10 cellular contexts compared by ENCODE assay signal in the genomic region with DNA sequence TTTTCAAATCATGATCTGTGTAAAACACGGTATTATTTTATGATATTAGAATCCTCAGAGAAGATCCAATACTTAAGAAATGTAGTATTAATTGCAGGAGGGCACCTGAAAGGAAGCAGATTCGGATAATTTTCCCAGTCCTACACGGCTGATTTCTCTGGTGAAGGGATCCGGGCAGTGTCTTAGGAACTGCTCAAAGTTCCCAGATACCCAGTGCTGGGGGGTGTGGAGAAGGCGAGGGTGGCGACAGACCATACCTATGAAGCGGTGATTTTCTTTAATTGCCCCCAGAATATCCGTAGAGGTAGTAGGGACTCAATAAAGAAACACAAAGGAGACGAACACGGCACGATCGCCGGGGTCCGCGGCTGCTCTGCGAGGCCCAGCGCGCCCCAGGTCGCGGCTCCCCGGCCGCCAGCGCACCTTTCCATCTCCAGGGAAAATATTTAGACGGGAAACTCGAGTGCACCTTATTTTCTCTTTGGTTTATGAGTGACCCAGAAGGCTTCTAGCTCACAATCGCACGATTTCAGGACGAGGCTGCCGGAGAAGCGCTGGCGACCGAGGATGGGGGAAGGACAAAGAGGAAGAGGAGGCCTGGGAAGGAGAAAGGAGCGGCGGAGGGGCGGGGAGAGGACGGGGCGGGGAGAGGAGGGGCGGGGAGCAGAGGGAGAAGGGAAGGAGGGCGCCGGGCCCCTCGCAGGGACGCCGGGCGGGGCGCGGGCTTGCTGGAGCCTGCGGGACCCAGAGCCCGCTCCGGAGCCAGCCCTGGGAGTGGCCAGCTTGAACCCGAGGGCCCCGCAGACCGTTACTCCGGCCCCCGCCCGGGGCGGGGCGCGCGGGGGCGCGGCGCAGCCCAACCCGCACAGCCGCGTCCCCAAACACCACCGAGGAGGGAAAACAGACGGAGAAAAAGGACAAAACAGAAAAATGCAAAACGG. TPM values are rescaled to one million over a fixed set of nuclear protein-coding genes. Genes with fewer than 3 reads are reported as not detected.
DNase-seq lines count a peak whose midpoint lies in the region; ATAC-seq, FAIRE-seq and TF ChIP-seq lines count a peak whose summit lies in the region.
"Had no signal": no experiment of that assay in that cellular context is flagged by ENCODE, and none has a peak within 500 bp of the region (broad histone marks: within the 10 kb centered on the region; RNA-seq: fewer than 3 reads in every experiment).

No MANE protein-coding gene starts in this region.

- in situ Hi-C loops in gastrocnemius medialis (cut with MboI; ENCODE audit: low sequenced_read_pairs in 4 of 4): no loop called here

- no peak for ATAC-seq in gastrocnemius medialis
- ATAC-seq: A549 had no signal

- H3K36me3 ChIP-seq in SJCRH30 (no peaks in the 10 kb centered on the region), gastrocnemius medialis (no peaks in the 10 kb centered on the region)

- DNase-seq in DMS79 treated with DMSO at 0.1 percent for 48 hours (lab: John Stamatoyannopoulos, UW) (peak; percentile 82), DMS79 (lab: John Stamatoyannopoulos, UW) (no peak), SJCRH30 (peak; percentile 83 to 86), head of caudate nucleus (peak in 36 of 42 donors; percentile 23 to 81 (median 54)), gastrocnemius medialis (no peak), urothelium cell line (ENCODE audit: low spot score) (no peak), putamen (ENCODE audit: low spot score) (no peak), NOMO-1 treated with dmso at 0.1 percent for 144 hours (lab: John Stamatoyannopoulos, UW; ENCODE audit: unreplicated experiment) (no peak)

- H3K4me1 ChIP-seq in SJCRH30 (0 out of 2 replicates have a peak, but pooled peaks cover 2% of the 10 kb centered on the region), gastrocnemius medialis (peaks cover 0 to 4% of the 10 kb centered on the region in 2 donors)
- H3K4me1 ChIP-seq: A549 had no signal

- no peaks in the 10 kb centered on the region for H3K27me3 ChIP-seq in SJCRH30
- peaks cover 61 to 62% (median 61%) of the 10 kb centered on the region in 3 donors for H3K27me3 ChIP-seq in gastrocnemius medialis

- peak overlapping the region; percentile 92 for H3K27ac ChIP-seq in SJCRH30
- no peak overlapping the region for H3K27ac ChIP-seq in gastrocnemius medialis
- H3K27ac ChIP-seq: A549 had no signal

- no peak for TF ChIP-seq CTCF in gastrocnemius medialis (IDR thresholded peaks at IDR 0.05 in 4 of 5, conservative IDR thresholded peaks at IDR 0.05 in 1 of 5)

- intact Hi-C loops in head of caudate nucleus (cut with DNase I) (no loop called here), gastrocnemius medialis (cut with DNase I; ENCODE audit: low total_unique reads) (no loop called here)

- peak overlapping the region; percentile 91 for H3K4me3 ChIP-seq in SJCRH30
- peak overlapping the region in 3 of 4 donors; percentile 15 to 32 (median 25) for H3K4me3 ChIP-seq in gastrocnemius medialis
- H3K4me3 ChIP-seq: A549 had no signal

- TF ChIP-seq POLR2A in gastrocnemius medialis (IDR thresholded peaks at IDR 0.05): no peak

- no peak for FAIRE-seq in urothelium cell line (lab: Jason Lieb, UNC)
- FAIRE-seq: A549 had no signal

- H3K9me3 ChIP-seq in SJCRH30 (replicated peaks) (no peaks in the 10 kb centered on the region), gastrocnemius medialis (no peaks in the 10 kb centered on the region)
- H3K9me3 ChIP-seq: A549 had no signal

RNA-seq across cellular contexts. Expression of a gene that starts 1.2 kb away (rescaled TPM):
- 18.8 and 19.8 TPM in 2 replicates for total RNA-seq in SJCRH30 (2014; rRNA removed; shearing (Covaris generic))
- total RNA-seq in gastrocnemius medialis: not detected
- total RNA-seq: activated T-helper 2 cell treated with anti-CD3 and anti-CD28 coated beads, Interferon-gamma antibody, Interleukin-2, Interleukin-4, amounts not matched to agents 10 μg/mL and 5 μg/mL and 100 μg/mL, durations not matched to agents 14 hours and 24 hours and 36 hours had no signal

Comparison
In these comparisons a context has a peak if more than half of its experiments do, and no peak if none do; other contexts are left out.
1. DNase-seq: peak in DMS79 treated with DMSO at 0.1 percent for 48 hours (single experiment), SJCRH30 (2 of 2) and head of caudate nucleus (36 of 42); none in DMS79 (single experiment), gastrocnemius medialis (0 of 2), urothelium cell line (single experiment), putamen (single experiment) and NOMO-1 treated with dmso at 0.1 percent for 144 hours (single experiment).
2. RNA of a gene that starts 1.2 kb away (total RNA-seq): 18.8 to 19.8 TPM in SJCRH30; not detected in gastrocnemius medialis; every median in the first group is over 10 times any median in the second.